ENCODE assay signal across 10 cellular contexts in the genomic region with DNA sequence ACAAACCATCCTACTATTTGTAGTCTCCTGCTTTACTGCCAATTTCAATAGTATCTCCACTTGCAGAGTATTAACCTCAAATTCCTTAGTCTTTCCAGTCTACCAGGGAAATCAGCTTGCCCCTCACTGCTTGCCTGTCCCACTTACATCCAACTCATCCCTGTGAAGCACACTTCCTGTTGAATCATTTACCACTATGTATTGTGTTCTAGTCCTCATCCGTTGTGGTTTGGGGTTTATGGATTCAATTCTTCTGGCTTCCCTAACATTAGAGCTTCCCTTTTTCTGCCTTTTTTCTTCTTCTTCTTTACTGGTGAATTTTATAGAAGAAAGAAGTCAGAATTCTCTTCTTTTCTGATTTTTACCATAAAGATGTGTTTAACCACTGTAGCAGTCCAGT. TPM values are rescaled to one million over a fixed set of nuclear protein-coding genes. Genes with fewer than 3 reads are reported as not detected.
DNase-seq lines count a peak whose midpoint lies in the region; ATAC-seq and TF ChIP-seq lines count a peak whose summit lies in the region.
"Had no signal": no experiment of that assay in that cellular context is flagged by ENCODE, and none has a peak within 500 bp of the region (broad histone marks: within the 10 kb centered on the region; RNA-seq: fewer than 3 reads in every experiment).

No MANE protein-coding gene starts in this region.

- H3K4me3 ChIP-seq in brain microvascular endothelial cell (ENCODE audit: low read depth, low read length) (no peak overlapping the region), neuronal stem cell (ENCODE audit: low read length in 2 of 2) (no peak overlapping the region), HAP-1 (no peak overlapping the region)
- H3K4me3 ChIP-seq: gastrocnemius medialis had no signal

- H3K9me3 ChIP-seq in neuronal stem cell (replicated peaks in 1 of 2; ENCODE audit: control insufficient read depth in 2 of 2, insufficient read depth in 1 of 2, low read depth in 1 of 2, low read length in 2 of 2) = no peaks in the 10 kb centered on the region
- no peaks in the 10 kb centered on the region for H3K9me3 ChIP-seq in HAP-1
- H3K9me3 ChIP-seq: gastrocnemius medialis had no signal

- H4K8ac ChIP-seq in neuronal stem cell (ENCODE audit: low read depth, low read length) = no peak overlapping the region

- H3K27me3 ChIP-seq in brain microvascular endothelial cell (replicated peaks) (no peaks in the 10 kb centered on the region), neuronal stem cell (ENCODE audit: control insufficient read depth in 3 of 3, insufficient read depth in 3 of 3, low read depth in 1 of 3, low read length in 3 of 3) (no peaks in the 10 kb centered on the region), HAP-1 (ENCODE audit: low read depth) (no peaks in the 10 kb centered on the region)
- H3K27me3 ChIP-seq: gastrocnemius medialis had no signal

- no peak overlapping the region for H3K23ac ChIP-seq in neuronal stem cell (ENCODE audit: low read depth, low read length, poor library complexity)

- no peaks in the 10 kb centered on the region for H3K79me1 ChIP-seq in neuronal stem cell (ENCODE audit: low read depth, low read length)

- no peak overlapping the region for H3K9ac ChIP-seq in neuronal stem cell (ENCODE audit: low read depth, low read length, poor library complexity)

- H3K4ac ChIP-seq in neuronal stem cell (ENCODE audit: low read length) = no peak overlapping the region

- no peak overlapping the region for H3K18ac ChIP-seq in neuronal stem cell (ENCODE audit: low read length)

- no peak overlapping the region for H2AK5ac ChIP-seq in neuronal stem cell (ENCODE audit: low read depth, low read length)

- H3K4me2 ChIP-seq in neuronal stem cell (ENCODE audit: insufficient read depth, low read length, poor library complexity, severe bottlenecking) = no peak overlapping the region

- no CpG with 5 or more reads among the region's 1 CpG for WGBS in neuronal stem cell (ENCODE audit: extremely low coverage in 2 of 2, insufficient read length in 2 of 2, insufficient replicate concordance in 1 of 2), 2 donors

- no peak overlapping the region for H2BK15ac ChIP-seq in neuronal stem cell (ENCODE audit: low read length)

- H2BK12ac ChIP-seq in neuronal stem cell (ENCODE audit: low read length) = no peak overlapping the region

- no peak overlapping the region for H3K14ac ChIP-seq in neuronal stem cell (ENCODE audit: low read length)

- in situ Hi-C loops in brain microvascular endothelial cell (cut with HindIII; ENCODE audit: low pct_ligation_motif_present, low sequenced_read_pairs) (no loop called here), HAP-1 (cut with MboI; ENCODE audit: low sequenced_read_pairs) (no loop called here)

- peak overlapping the region; percentile 25 for H2AFZ ChIP-seq in neuronal stem cell (ENCODE audit: low read length)

- peaks cover 1 to 16% of the 10 kb centered on the region in 2 donors for H3K4me1 ChIP-seq in neuronal stem cell (ENCODE audit: control insufficient read depth in 2 of 2, insufficient read depth in 1 of 2, low read depth in 1 of 2, low read length in 2 of 2)
- H3K4me1 ChIP-seq in HAP-1 = peaks cover 8% of the 10 kb centered on the region

- H2BK120ac ChIP-seq in neuronal stem cell (ENCODE audit: low read depth, low read length) = no peak overlapping the region

- no peak overlapping the region for H2BK5ac ChIP-seq in neuronal stem cell (ENCODE audit: low read length)

- H3K36me3 ChIP-seq in brain microvascular endothelial cell (replicated peaks) = no peaks in the 10 kb centered on the region
- no peaks in the 10 kb centered on the region for H3K36me3 ChIP-seq in neuronal stem cell (replicated peaks in 1 of 2; ENCODE audit: control insufficient read depth in 2 of 2, insufficient read depth in 2 of 2, low read length in 2 of 2)
- no peaks in the 10 kb centered on the region for H3K36me3 ChIP-seq in HAP-1 (replicated peaks)
- H3K36me3 ChIP-seq: gastrocnemius medialis had no signal

- TF ChIP-seq CTCF in brain microvascular endothelial cell (IDR thresholded peaks at IDR 0.05; ENCODE audit: low read depth, low read length, missing control alignments) (no peak), GM20000 (IDR thresholded peaks at IDR 0.05; ENCODE audit: extremely low read depth, missing control alignments) (no peak)

- DNase-seq in GDM1 (lab: John Stamatoyannopoulos, UW) = peak; percentile 62
- peak; percentile 46 to 71 for DNase-seq in NOMO-1 (lab: John Stamatoyannopoulos, UW; ENCODE audit: unreplicated experiment in 2 of 2)
- DNase-seq in brain microvascular endothelial cell = peak; percentile 57
- DNase-seq in neuronal stem cell (ENCODE audit: low spot score) = no peak
- DNase-seq in HAP-1 (ENCODE audit: low spot score in 2 of 2) = no peak
- DNase-seq in NCI-H2029 (lab: John Stamatoyannopoulos, UW) = no peak
- DNase-seq in GM20000 (ENCODE audit: low spot score) = no peak
- DNase-seq: activated T-cell treated with anti-CD3 and anti-CD28 coated beads, Interleukin-2, amount 50 U/mL, for 1 hour; gastrocnemius medialis had no signal

- H4K91ac ChIP-seq in neuronal stem cell (ENCODE audit: low read depth, low read length, poor library complexity) = no peak overlapping the region

- H3K27ac ChIP-seq in brain microvascular endothelial cell (no peak overlapping the region), neuronal stem cell (replicated peaks; ENCODE audit: low read length) (no peak overlapping the region)
- H3K27ac ChIP-seq: gastrocnemius medialis had no signal

- no peak for ATAC-seq in GM18861 (IDR thresholded peaks at IDR 0.05; ENCODE audit: unreplicated experiment)
- ATAC-seq: gastrocnemius medialis had no signal

RNA-seq across cellular contexts. Expression of a gene that starts 5.1 kb away (rescaled TPM):
- 0.26 TPM for polyA plus RNA-seq in neuronal stem cell (2013, experiment 1 of 2)
- 0.30 TPM for polyA plus RNA-seq in neuronal stem cell (2013, experiment 2 of 2)

Comparison
In these comparisons a context has a peak if more than half of its experiments do, and no peak if none do; other contexts are left out.
1. DNase-seq: peak in GDM1 (single experiment), NOMO-1 (2 of 2) and brain microvascular endothelial cell (single experiment); none in neuronal stem cell (single experiment), HAP-1 (0 of 2), NCI-H2029 (single experiment) and GM20000 (single experiment).